ENCODE assay signal across 13 cellular contexts in genomic region chr17:59752922-59753321, GRCh38. TPM values are rescaled to one million over a fixed set of nuclear protein-coding genes. Genes with fewer than 3 reads are reported as not detected.
DNase-seq lines count a peak whose midpoint lies in the region; ATAC-seq and TF ChIP-seq lines count a peak whose summit lies in the region.
"Had no signal": no experiment of that assay in that cellular context is flagged by ENCODE, and none has a peak within 500 bp of the region (broad histone marks: within the 10 kb centered on the region; RNA-seq: fewer than 3 reads in every experiment).

No MANE protein-coding gene starts in this region.

- no peaks in the 10 kb centered on the region for H3K36me3 ChIP-seq in CD4-positive, CD25-positive, alpha-beta regulatory T cell (ENCODE audit: control insufficient read depth, insufficient read depth, low read length)
- H3K36me3 ChIP-seq in left lung (no peaks in the 10 kb centered on the region), body of pancreas (replicated peaks in 1 of 2; ENCODE audit: insufficient read depth in 1 of 2, low read depth in 2 of 2) (no peaks in the 10 kb centered on the region)
- H3K36me3 ChIP-seq: vagina had no signal

- CTCF ChIA-PET in activated CD4-positive, alpha-beta memory T cell treated with anti-CD3 and anti-CD28 coated beads for 36 hours (lab: Charles Lee): interaction anchor here (0.6 to 4.8 kb wide), 22 partner anchors 8 to 442 kb away, joined by 3 to 64 read pairs (median 6); partner anchors contain the start of genes PTRH2 and VMP1

- H3K4me3 ChIP-seq in CD4-positive, CD25-positive, alpha-beta regulatory T cell (ENCODE audit: low read depth, low read length): no peak overlapping the region
- H3K4me3 ChIP-seq in left lung: no peak overlapping the region
- no peak overlapping the region for H3K4me3 ChIP-seq in body of pancreas
- H3K4me3 ChIP-seq: lung had no signal

- no peak for DNase-seq in CD4-positive, CD25-positive, alpha-beta regulatory T cell
- DNase-seq in activated CD4-positive, alpha-beta memory T cell treated with anti-CD3 and anti-CD28 coated beads for 36 hours: no peak
- DNase-seq in left lung: no peak
- DNase-seq in cerebellum (ENCODE audit: low spot score): no peak
- no peak for DNase-seq in body of pancreas
- DNase-seq: activated CD4-positive, alpha-beta T cell treated with anti-CD3 and anti-CD28 coated beads for 1 hour; activated gamma-delta T cell had no signal

- peak overlapping the region in 2 of 3 donors; percentile 59 to 60 for H3K27ac Mint-ChIP-seq in CD4-positive, CD25-positive, alpha-beta regulatory T cell
- H3K27ac Mint-ChIP-seq in activated CD4-positive, alpha-beta memory T cell treated with anti-CD3 and anti-CD28 coated beads for 36 hours: peak overlapping the region; percentile 97

- intact Hi-C loops in activated CD4-positive, alpha-beta memory T cell treated with anti-CD3 and anti-CD28 coated beads for 36 hours (cut with micrococcal nuclease): loop anchor here (1.0 to 5.0 kb wide), 8 partner anchors 26 to 189 kb away; no protein-coding TSS in a partner anchor
- intact Hi-C loops in left lung (cut with DNase I) (no loop called here), body of pancreas (cut with DNase I) (no loop called here)

- 75 to 92% methylated on average over 6 to 7 of the region's 7 CpGs for WGBS in body of pancreas, 2 donors

- no peaks in the 10 kb centered on the region for H3K9me3 ChIP-seq in CD4-positive, CD25-positive, alpha-beta regulatory T cell (ENCODE audit: control insufficient read depth in 2 of 2, low read length in 2 of 2)
- no peaks in the 10 kb centered on the region for H3K9me3 ChIP-seq in left lung
- no peaks in the 10 kb centered on the region for H3K9me3 ChIP-seq in body of pancreas
- H3K9me3 ChIP-seq: gastroesophageal sphincter, vagina had no signal

- H3K36me3 Mint-ChIP-seq in CD4-positive, CD25-positive, alpha-beta regulatory T cell: peaks cover 10% of the 10 kb centered on the region
- peaks cover 20% of the 10 kb centered on the region for H3K36me3 Mint-ChIP-seq in activated CD4-positive, alpha-beta memory T cell treated with anti-CD3 and anti-CD28 coated beads for 36 hours

- POLR2A ChIA-PET in activated CD4-positive, alpha-beta memory T cell treated with anti-CD3 and anti-CD28 coated beads for 36 hours (lab: Charles Lee): interaction anchor here (0.7 to 9.4 kb wide), 11 partner anchors 11 to 116 kb away, joined by 3 to 365 read pairs (median 31); partner anchors contain the start of genes PTRH2 and VMP1

- H3K4me3 Mint-ChIP-seq in CD4-positive, CD25-positive, alpha-beta regulatory T cell: peak overlapping the region in 2 of 4 donors; percentile 47 to 74
- H3K4me3 Mint-ChIP-seq in activated CD4-positive, alpha-beta memory T cell treated with anti-CD3 and anti-CD28 coated beads for 36 hours: peak overlapping the region; percentile 39
- H3K4me3 Mint-ChIP-seq: neural crest cell had no signal

- H3K9me3 Mint-ChIP-seq in CD4-positive, CD25-positive, alpha-beta regulatory T cell: no peaks in the 10 kb centered on the region
- no peaks in the 10 kb centered on the region for H3K9me3 Mint-ChIP-seq in activated CD4-positive, alpha-beta memory T cell treated with anti-CD3 and anti-CD28 coated beads for 36 hours
- H3K9me3 Mint-ChIP-seq: neural crest cell had no signal

- H3K27me3 ChIP-seq in CD4-positive, CD25-positive, alpha-beta regulatory T cell (ENCODE audit: control insufficient read depth, insufficient read depth, low read length): no peaks in the 10 kb centered on the region
- H3K27me3 ChIP-seq in left lung: no peaks in the 10 kb centered on the region
- H3K27me3 ChIP-seq in body of pancreas: no peaks in the 10 kb centered on the region
- H3K27me3 ChIP-seq: gastroesophageal sphincter, vagina had no signal

- H3K27me3 Mint-ChIP-seq in CD4-positive, CD25-positive, alpha-beta regulatory T cell: no peaks in the 10 kb centered on the region
- H3K27me3 Mint-ChIP-seq in activated CD4-positive, alpha-beta memory T cell treated with anti-CD3 and anti-CD28 coated beads for 36 hours: no peaks in the 10 kb centered on the region

- no peak for ATAC-seq in CD4-positive, CD25-positive, alpha-beta regulatory T cell (ENCODE audit: low read depth in 2 of 2)
- ATAC-seq in left lung (no peak), body of pancreas (no peak), HG03378 (IDR thresholded peaks at IDR 0.05; ENCODE audit: unreplicated experiment) (no peak)

- no peak for TF ChIP-seq CTCF in 22Rv1 (IDR thresholded peaks at IDR 0.05)
- TF ChIP-seq CTCF in left lung (IDR thresholded peaks at IDR 0.05): no peak
- no peak for TF ChIP-seq CTCF in body of pancreas (IDR thresholded peaks at IDR 0.05)

- H3K4me1 ChIP-seq in CD4-positive, CD25-positive, alpha-beta regulatory T cell (ENCODE audit: control insufficient read depth, insufficient read depth, low read length, poor library complexity, severe bottlenecking): peaks cover 38% of the 10 kb centered on the region
- H3K4me1 ChIP-seq in left lung (peaks cover 18 to 59% of the 10 kb centered on the region in 2 donors), body of pancreas (peaks cover 27% of the 10 kb centered on the region)

- H3K27ac ChIP-seq in 22Rv1: 0 out of 2 replicates have a peak overlapping the region, but pooled peaks have one; percentile 14
- H3K27ac ChIP-seq in CD4-positive, CD25-positive, alpha-beta regulatory T cell (ENCODE audit: insufficient read depth, low read length, poor library complexity, severe bottlenecking): peak overlapping the region; percentile 77
- H3K27ac ChIP-seq in left lung: peak overlapping the region; percentile 69 to 72
- peak overlapping the region in 1 of 4 donors; percentile 79 for H3K27ac ChIP-seq in body of pancreas

- TF ChIP-seq POLR2A in body of pancreas (IDR thresholded peaks at IDR 0.05): no peak

- peaks cover 27 to 61% (median 41%) of the 10 kb centered on the region in 4 donors for H3K4me1 Mint-ChIP-seq in CD4-positive, CD25-positive, alpha-beta regulatory T cell
- H3K4me1 Mint-ChIP-seq in activated CD4-positive, alpha-beta memory T cell treated with anti-CD3 and anti-CD28 coated beads for 36 hours (ENCODE audit: low read depth): peaks cover 67% of the 10 kb centered on the region

RNA-seq across cellular contexts. Expression of gene VMP1, which starts 45.5 kb away (rescaled TPM):
- 238 TPM for total RNA-seq in CD4-positive, CD25-positive, alpha-beta regulatory T cell
- polyA plus RNA-seq in CD4-positive, CD25-positive, alpha-beta regulatory T cell: 10 to 100 TPM; 50.3 to 84.2 (median 65.6) TPM
- 100 to 1,000 TPM; 517 to 553 TPM for total RNA-seq in activated CD4-positive, alpha-beta memory T cell treated with anti-CD3 and anti-CD28 coated beads for 36 hours
- 100 to 1,000 TPM; 306 to 343 TPM for total RNA-seq in left lung
- 153 TPM for total RNA-seq in cerebellum
- 100 to 1,000 TPM; 174 to 259 TPM for total RNA-seq in body of pancreas

RNA-seq across cellular contexts. Expression of gene PTRH2, which starts 45.7 kb away (rescaled TPM):
- 8.4 TPM for total RNA-seq in CD4-positive, CD25-positive, alpha-beta regulatory T cell
- polyA plus RNA-seq in CD4-positive, CD25-positive, alpha-beta regulatory T cell: 10 to 100 TPM; 16.2 to 23.2 (median 21.4) TPM
- total RNA-seq in activated CD4-positive, alpha-beta memory T cell treated with anti-CD3 and anti-CD28 coated beads for 36 hours: 10 to 100 TPM; 35.9 TPM
- total RNA-seq in left lung: 10 to 100 TPM; 15.4 to 23.9 TPM
- total RNA-seq in cerebellum: 13.8 TPM
- total RNA-seq in body of pancreas: 10 to 100 TPM; 15.3 to 15.5 TPM
